Comparison of ENCODE assay signal across 18 cellular contexts in the genomic region with DNA sequence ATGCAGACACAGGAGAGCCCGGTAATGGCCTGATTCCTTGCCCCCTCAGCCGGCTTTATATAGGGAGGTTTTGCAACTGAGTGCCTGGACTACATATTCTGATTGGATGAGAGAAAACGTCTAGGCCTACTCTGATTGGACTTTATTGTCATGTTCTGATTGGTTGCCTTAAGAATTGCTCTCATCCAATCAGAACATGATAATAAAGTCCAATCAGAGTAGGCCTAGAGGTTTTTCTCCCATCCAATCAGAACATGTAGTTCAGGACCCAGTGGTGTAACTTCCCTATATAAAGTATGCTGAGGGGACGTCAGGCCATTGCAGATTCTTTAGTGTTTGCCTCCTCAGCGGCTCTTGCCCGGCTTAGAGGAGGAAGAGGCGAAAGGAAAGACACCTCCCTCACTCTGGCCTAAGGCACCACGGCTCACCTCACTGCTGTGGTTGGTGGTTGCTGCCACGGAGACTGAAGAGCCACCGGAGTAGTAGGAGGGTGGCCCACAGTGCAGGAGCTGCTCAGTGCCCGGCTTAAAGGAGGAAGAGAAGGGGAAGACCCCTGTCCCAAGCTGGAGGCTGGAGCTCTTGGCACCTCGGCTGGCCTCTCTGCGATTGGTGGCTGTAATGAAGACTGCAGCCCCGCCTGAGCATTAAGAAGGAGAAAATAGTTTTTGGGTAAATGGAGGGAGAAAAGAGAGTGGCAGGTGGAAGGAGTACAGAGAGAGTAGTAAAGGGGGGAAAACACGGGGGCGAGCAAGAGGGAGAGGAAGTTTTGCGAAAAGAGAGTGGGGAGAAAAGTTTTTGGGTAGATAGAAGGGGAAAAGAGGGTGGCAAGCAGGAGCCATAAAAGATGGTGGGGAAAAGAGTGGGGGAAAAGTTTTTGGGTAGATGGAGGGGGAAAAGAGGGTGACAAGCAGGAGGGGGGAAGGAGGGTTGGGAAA.
A peak's percentile ranks its signal among the peaks of the same experiment; 100 is the strongest.
DNase-seq lines count a peak whose midpoint lies in the region; ATAC-seq and TF ChIP-seq lines count a peak whose summit lies in the region.
"Had no signal": no experiment of that assay in that cellular context is flagged by ENCODE, and none has a peak within 500 bp of the region (broad histone marks: within the 10 kb centered on the region; RNA-seq: fewer than 3 reads in every experiment).

No MANE protein-coding gene starts in this region.

- no peak overlapping the region for H3K4me3 ChIP-seq in choroid plexus epithelial cell (ENCODE audit: low read depth, low read length)
- H3K4me3 ChIP-seq: uterus had no signal

- H3K4me3 Mint-ChIP-seq in H9 = no peak overlapping the region
- no peak overlapping the region for H3K4me3 Mint-ChIP-seq in activated CD4-positive, alpha-beta memory T cell treated with anti-CD3 and anti-CD28 coated beads for 36 hours
- H3K4me3 Mint-ChIP-seq: activated CD8-positive, alpha-beta T cell treated with anti-CD3 and anti-CD28 coated beads for 36 hours; CD4-positive, CD25-positive, alpha-beta regulatory T cell had no signal

- no peak overlapping the region for H2AFZ ChIP-seq in H9 (ENCODE audit: low read length)

- no peaks in the 10 kb centered on the region for H3K4me1 ChIP-seq in H9 (ENCODE audit: insufficient read depth, low read length)
- H3K4me1 ChIP-seq: uterus had no signal

- H3T11ph ChIP-seq in H9 (ENCODE audit: low read length) = no peak overlapping the region

- CTCF ChIA-PET in activated CD4-positive, alpha-beta memory T cell treated with anti-CD3 and anti-CD28 coated beads for 36 hours (lab: Charles Lee) = no interaction called here

- H3K23me2 ChIP-seq in H9 (ENCODE audit: insufficient read length, low read depth, low read length, poor library complexity, severe bottlenecking) = no peaks in the 10 kb centered on the region

- no peak overlapping the region for H2BK12ac ChIP-seq in H9 (ENCODE audit: insufficient read length, low read depth, low read length)

- H3K4me2 ChIP-seq in H9 (ENCODE audit: insufficient read depth, insufficient read length, low read length) = no peak overlapping the region
- H3K4me2 ChIP-seq: SK-N-SH had no signal

- no peak overlapping the region for H3K9ac ChIP-seq in H9 (ENCODE audit: extremely low read depth, insufficient read length, low read length)
- H3K9ac ChIP-seq: SK-N-SH had no signal

- H3K4me1 Mint-ChIP-seq in H9 = no peaks in the 10 kb centered on the region
- H3K4me1 Mint-ChIP-seq in activated CD4-positive, alpha-beta memory T cell treated with anti-CD3 and anti-CD28 coated beads for 36 hours (ENCODE audit: low read depth) = no peaks in the 10 kb centered on the region
- H3K4me1 Mint-ChIP-seq: CD4-positive, CD25-positive, alpha-beta regulatory T cell had no signal

- no peaks in the 10 kb centered on the region for H4K20me1 ChIP-seq in H9 (ENCODE audit: control insufficient read depth, insufficient read depth, insufficient read length)

- no peak overlapping the region for H3K27ac ChIP-seq in H9 (ENCODE audit: insufficient read length, low read depth, low read length)
- H3K27ac ChIP-seq: HL-60, uterus had no signal

- no peaks in the 10 kb centered on the region for H3K9me3 ChIP-seq in H9 (ENCODE audit: control insufficient read depth, low read depth, low read length)
- H3K9me3 ChIP-seq: SK-N-SH, uterus had no signal

- intact Hi-C loops in activated CD4-positive, alpha-beta memory T cell treated with anti-CD3 and anti-CD28 coated beads for 36 hours (cut with micrococcal nuclease) = no loop called here

- no peak overlapping the region for H2BK120ac ChIP-seq in H9 (ENCODE audit: low read depth, low read length, poor library complexity, severe bottlenecking)

- DNase-seq in H9 (peak; percentile 26), MV-4-11 (lab: John Stamatoyannopoulos, UW) (peak; percentile 29), choroid plexus epithelial cell (ENCODE audit: low read depth) (peak; percentile 5), superior temporal gyrus (ENCODE audit: extremely low spot score) (peak; percentile 15)
- DNase-seq in activated CD4-positive, alpha-beta memory T cell treated with anti-CD3 and anti-CD28 coated beads for 36 hours = no peak
- DNase-seq in stimulated activated CD4-positive, alpha-beta T cell treated with anti-CD3 and anti-CD28 coated beads, Interleukin-1b, Interleukin-23, amount 100 ng/mL, for 48 hours = no peak
- DNase-seq: activated CD8-positive, alpha-beta T cell treated with anti-CD3 and anti-CD28 coated beads for 36 hours; aorta; CD4-positive, CD25-positive, alpha-beta regulatory T cell; GF-D8; midbrain; nucleus accumbens; SK-N-SH; stimulated activated naive CD4-positive, alpha-beta T cell; uterus had no signal

- H3K27ac Mint-ChIP-seq in H9 = no peak overlapping the region
- H3K27ac Mint-ChIP-seq in activated CD4-positive, alpha-beta memory T cell treated with anti-CD3 and anti-CD28 coated beads for 36 hours = no peak overlapping the region
- H3K27ac Mint-ChIP-seq: activated CD8-positive, alpha-beta T cell treated with anti-CD3 and anti-CD28 coated beads for 36 hours; activated T-helper 2 cell treated with anti-CD3 and anti-CD28 coated beads, Interferon-gamma antibody, Interleukin-2, Interleukin-4, amounts not matched to agents 10 μg/mL and 5 μg/mL and 100 μg/mL, durations not matched to agents 14 hours and 24 hours and 36 hours had no signal

- POLR2A ChIA-PET in activated CD4-positive, alpha-beta memory T cell treated with anti-CD3 and anti-CD28 coated beads for 36 hours (lab: Charles Lee) = no interaction called here

- no peak overlapping the region for H4K8ac ChIP-seq in H9 (replicated peaks; ENCODE audit: insufficient read length, low read depth, low read length)

- no peak for TF ChIP-seq CTCF in H9 (conservative IDR thresholded peaks at IDR 0.05)
- no peak for TF ChIP-seq CTCF in choroid plexus epithelial cell (conservative IDR thresholded peaks at IDR 0.05; ENCODE audit: low read depth, low read length)

- H3K9me3 Mint-ChIP-seq in H9 = peaks cover 0 to 3% of the 10 kb centered on the region in 2 experiments; a peak in 1 of 5 replicates
- no peaks in the 10 kb centered on the region for H3K9me3 Mint-ChIP-seq in activated CD4-positive, alpha-beta memory T cell treated with anti-CD3 and anti-CD28 coated beads for 36 hours
- H3K9me3 Mint-ChIP-seq: activated CD8-positive, alpha-beta T cell treated with anti-CD3 and anti-CD28 coated beads for 36 hours; activated T-helper 2 cell treated with anti-CD3 and anti-CD28 coated beads, Interferon-gamma antibody, Interleukin-2, Interleukin-4, amounts not matched to agents 10 μg/mL and 5 μg/mL and 100 μg/mL, durations not matched to agents 14 hours and 24 hours and 36 hours had no signal

- H4K91ac ChIP-seq in H9 (ENCODE audit: insufficient read length, low read depth, low read length) = no peak overlapping the region

- peak overlapping the region; percentile 10; the same call in 1 of the 2 replicates for H3K14ac ChIP-seq in H9 (ENCODE audit: insufficient read depth, low read length)

- peaks cover 25% of the 10 kb centered on the region for H3K27me3 Mint-ChIP-seq in H9 (ENCODE audit: low read depth)
- H3K27me3 Mint-ChIP-seq in activated CD4-positive, alpha-beta memory T cell treated with anti-CD3 and anti-CD28 coated beads for 36 hours = peaks cover 16% of the 10 kb centered on the region

- H2BK20ac ChIP-seq in H9 (ENCODE audit: low read depth, low read length, poor library complexity, severe bottlenecking) = no peak overlapping the region

- H3K79me2 ChIP-seq in H9 (ENCODE audit: insufficient read depth, low read length) = no peaks in the 10 kb centered on the region

- H3K36me3 Mint-ChIP-seq in H9 (ENCODE audit: insufficient read depth in 1 of 3, low read depth in 3 of 3) = no peaks in the 10 kb centered on the region
- H3K36me3 Mint-ChIP-seq in activated CD4-positive, alpha-beta memory T cell treated with anti-CD3 and anti-CD28 coated beads for 36 hours = no peaks in the 10 kb centered on the region
- H3K36me3 Mint-ChIP-seq: CD4-positive, CD25-positive, alpha-beta regulatory T cell had no signal

- peak overlapping the region; percentile 34 for H3K18ac ChIP-seq in H9 (ENCODE audit: insufficient read length, low read depth, low read length)

- no peak overlapping the region for H3K4ac ChIP-seq in H9 (ENCODE audit: low read depth, low read length)

- ATAC-seq in GM18907 (IDR thresholded peaks at IDR 0.05; ENCODE audit: unreplicated experiment) = no peak
- ATAC-seq: activated CD8-positive, alpha-beta T cell treated with anti-CD3 and anti-CD28 coated beads for 36 hours had no signal

- H3K27me3 ChIP-seq in H9 (ENCODE audit: insufficient read depth, low read length) = no peaks in the 10 kb centered on the region

- WGBS in H9 (ENCODE audit: extremely low coverage, insufficient read length, low lambda C conversion rate) = 100% methylated on average over 3 of the region's 17 CpGs

- no peaks in the 10 kb centered on the region for H3K79me1 ChIP-seq in H9 (ENCODE audit: insufficient read depth, low read depth, low read length, poor library complexity, severe bottlenecking)

- H3K23ac ChIP-seq in H9 (ENCODE audit: insufficient read length, low read depth, low read length) = no peak overlapping the region

- no peak overlapping the region for H4K5ac ChIP-seq in H9 (ENCODE audit: insufficient read length, low read depth, low read length)

- H2BK5ac ChIP-seq in H9 (ENCODE audit: insufficient read length, low read length) = no peak overlapping the region

- no peak overlapping the region for H3K56ac ChIP-seq in H9 (ENCODE audit: insufficient read length, low read depth, low read length)

- H2AK5ac ChIP-seq in H9 (ENCODE audit: insufficient read length, low read length) = no peak overlapping the region

- no peak overlapping the region for H2BK15ac ChIP-seq in H9 (ENCODE audit: low read depth, low read length)

Comparison
In these comparisons a context has a peak if more than half of its experiments do, and no peak if none do; other contexts are left out.
1. DNase-seq: peak in H9 (single experiment), MV-4-11 (single experiment), choroid plexus epithelial cell (single experiment) and superior temporal gyrus (single experiment); none in activated CD4-positive, alpha-beta memory T cell treated with anti-CD3 and anti-CD28 coated beads for 36 hours (single experiment) and stimulated activated CD4-positive, alpha-beta T cell treated with anti-CD3 and anti-CD28 coated beads, Interleukin-1b, Interleukin-23, amount 100 ng/mL, for 48 hours (single experiment).